Comparison of ENCODE assay signal across 17 cellular contexts in the genomic region with DNA sequence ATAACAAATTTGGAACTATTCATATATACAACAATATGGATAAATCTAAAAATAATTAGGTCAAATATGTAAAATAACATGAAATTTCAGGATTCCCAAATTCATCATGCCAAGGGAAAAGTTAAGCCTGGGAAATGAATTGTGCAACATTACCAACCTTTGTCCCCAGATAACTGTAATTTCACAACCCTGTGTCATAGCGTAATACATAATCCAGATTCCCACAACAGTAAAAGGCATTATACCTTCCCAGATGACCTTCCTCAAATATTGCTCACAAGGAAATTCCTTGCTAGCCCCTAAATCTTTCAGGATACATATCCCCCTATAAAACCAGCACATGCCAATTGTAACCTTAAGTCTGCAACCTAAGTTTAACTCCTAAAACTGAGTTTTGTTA. TPM values are rescaled to one million over a fixed set of nuclear protein-coding genes. Genes with fewer than 3 reads are reported as not detected.
"Had no signal": no experiment of that assay in that cellular context is flagged by ENCODE, and none has a peak within 500 bp of the region (broad histone marks: within the 10 kb centered on the region; RNA-seq: fewer than 3 reads in every experiment).

No MANE protein-coding gene starts in this region.

- DNase-seq: activated CD4-positive, alpha-beta T cell treated with anti-CD3 and anti-CD28 coated beads for 1 hour; activated CD4-positive, alpha-beta T cell treated with anti-CD3 and anti-CD28 coated beads, Interleukin-2, amount 50 U/mL, for 48 hours; activated CD8-positive, alpha-beta memory T cell treated with anti-CD3 and anti-CD28 coated beads, Interleukin-2, amount 10 ng/mL, durations not matched to agents 7 days and 5 days; activated T-cell treated with anti-CD3 and anti-CD28 coated beads, Interleukin-2, amount 50 U/mL, for 1 hour; amygdala; cerebellar nuclear complex; dermis blood vessel endothelial cell; effector memory CD8-positive, alpha-beta T cell; naive thymus-derived CD8-positive, alpha-beta T cell; stimulated activated CD4-positive, alpha-beta T cell treated with anti-CD3 and anti-CD28 coated beads, Interleukin-15, amount 100 ng/mL, for 24 hours; stimulated activated CD4-positive, alpha-beta T cell treated with anti-CD3 and anti-CD28 coated beads, Interleukin-4, amount 100 ng/mL, for 24 hours; stimulated activated naive CD4-positive, alpha-beta T cell; tibial artery had no signal

- H3K36me3 Mint-ChIP-seq: activated CD8-positive, alpha-beta memory T cell treated with anti-CD3 and anti-CD28 coated beads, Interleukin-2, amount 10 ng/mL, durations not matched to agents 7 days and 5 days; activated naive CD4-positive, alpha-beta T cell treated with anti-CD3 and anti-CD28 coated beads, Interleukin-2, amount 50 U/mL, for 72 hours; memory B cell; naive thymus-derived CD8-positive, alpha-beta T cell had no signal

- H3K27me3 Mint-ChIP-seq: effector memory CD8-positive, alpha-beta T cell; memory B cell had no signal

- H3K27me3 ChIP-seq: tibial artery had no signal

- H3K27ac ChIP-seq: epithelial cell of prostate, tibial artery, VCaP had no signal

- H3K4me3 ChIP-seq: tibial artery had no signal

- H3K4me3 Mint-ChIP-seq: activated CD8-positive, alpha-beta memory T cell treated with anti-CD3 and anti-CD28 coated beads, Interleukin-2, amount 10 ng/mL, durations not matched to agents 7 days and 5 days; effector memory CD8-positive, alpha-beta T cell; memory B cell; naive thymus-derived CD8-positive, alpha-beta T cell had no signal

- H3K9me3 Mint-ChIP-seq: activated naive CD4-positive, alpha-beta T cell treated with anti-CD3 and anti-CD28 coated beads, Interleukin-2, amount 50 U/mL, for 72 hours; effector memory CD8-positive, alpha-beta T cell; memory B cell; naive thymus-derived CD8-positive, alpha-beta T cell had no signal

- H3K27ac Mint-ChIP-seq: activated CD8-positive, alpha-beta memory T cell treated with anti-CD3 and anti-CD28 coated beads, Interleukin-2, amount 10 ng/mL, durations not matched to agents 7 days and 5 days; activated naive CD4-positive, alpha-beta T cell treated with anti-CD3 and anti-CD28 coated beads, Interleukin-2, amount 50 U/mL, for 72 hours; effector memory CD8-positive, alpha-beta T cell; memory B cell; naive thymus-derived CD8-positive, alpha-beta T cell had no signal

- H3K36me3 ChIP-seq: tibial artery had no signal

- ATAC-seq: activated CD8-positive, alpha-beta memory T cell treated with anti-CD3 and anti-CD28 coated beads, Interleukin-2, amount 10 ng/mL, durations not matched to agents 7 days and 5 days; activated naive CD4-positive, alpha-beta T cell treated with anti-CD3 and anti-CD28 coated beads, Interleukin-2, amount 50 U/mL, for 72 hours; effector memory CD8-positive, alpha-beta T cell; naive thymus-derived CD8-positive, alpha-beta T cell had no signal

RNA-seq across cellular contexts. Expression of gene RAB40A, which starts 32.9 kb away (rescaled TPM):
- total RNA-seq: dermis blood vessel endothelial cell; naive thymus-derived CD8-positive, alpha-beta T cell had no signal
